ENCODE assay signal across 10 cellular contexts in the genomic region with DNA sequence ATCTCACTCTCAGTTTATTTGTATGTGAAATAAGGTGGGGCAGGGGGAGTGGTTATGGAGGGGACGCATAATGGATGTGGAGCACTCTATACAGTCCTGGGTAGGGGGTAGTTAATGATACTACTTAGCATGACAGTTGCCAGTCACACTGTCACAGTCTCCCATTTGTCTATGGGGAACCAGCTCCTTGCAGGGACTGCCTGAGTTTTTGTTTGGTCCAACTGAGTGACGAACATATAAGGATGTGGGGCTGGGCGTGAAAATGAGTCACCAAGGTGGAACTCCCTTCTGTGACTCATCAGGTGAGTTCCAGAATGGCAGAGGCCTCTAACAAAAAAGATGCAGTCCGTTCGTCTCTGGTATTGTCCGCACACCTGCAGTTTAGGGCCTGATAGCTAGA.
DNase-seq lines count a peak whose midpoint lies in the region; ATAC-seq and TF ChIP-seq lines count a peak whose summit lies in the region.
"Had no signal": no experiment of that assay in that cellular context is flagged by ENCODE, and none has a peak within 500 bp of the region (broad histone marks: within the 10 kb centered on the region; RNA-seq: fewer than 3 reads in every experiment).

No MANE protein-coding gene starts in this region.

- intact Hi-C loops in left colon (cut with DNase I, micrococcal nuclease): no loop called here

- peak; percentile 1 for DNase-seq in CD1c-positive myeloid dendritic cell (ENCODE audit: extremely low spot score)
- DNase-seq in activated CD4-positive, alpha-beta T cell treated with anti-CD3 and anti-CD28 coated beads for 4 hours: peak; percentile 25 to 31
- no peak for DNase-seq in left colon
- no peak for DNase-seq in GOT3 (lab: John Stamatoyannopoulos, UW)
- DNase-seq in NCI-H748 treated with DMSO at 0.1 percent for 48 hours (lab: John Stamatoyannopoulos, UW): no peak
- DNase-seq in erythroblast (lab: John Stamatoyannopoulos, UW): no peak
- DNase-seq in superior temporal gyrus (ENCODE audit: extremely low spot score): no peak
- DNase-seq: EL had no signal

- no peak for TF ChIP-seq POLR2A in erythroblast (IDR thresholded peaks at IDR 0.05; ENCODE audit: low read length)

- peak; percentile 33 for ATAC-seq in GM21723 (IDR thresholded peaks at IDR 0.05; ENCODE audit: unreplicated experiment)
- peak; percentile 68 for ATAC-seq in left colon
- ATAC-seq: body of pancreas had no signal

Comparison
In these comparisons a context has a peak if more than half of its experiments do, and no peak if none do; other contexts are left out.
1. DNase-seq: peak in CD1c-positive myeloid dendritic cell (single experiment) and activated CD4-positive, alpha-beta T cell treated with anti-CD3 and anti-CD28 coated beads for 4 hours (2 of 2); none in left colon (0 of 2), GOT3 (single experiment), NCI-H748 treated with DMSO at 0.1 percent for 48 hours (single experiment), erythroblast (0 of 2) and superior temporal gyrus (single experiment).